12 cellular contexts compared by ENCODE assay signal in the genomic region with DNA sequence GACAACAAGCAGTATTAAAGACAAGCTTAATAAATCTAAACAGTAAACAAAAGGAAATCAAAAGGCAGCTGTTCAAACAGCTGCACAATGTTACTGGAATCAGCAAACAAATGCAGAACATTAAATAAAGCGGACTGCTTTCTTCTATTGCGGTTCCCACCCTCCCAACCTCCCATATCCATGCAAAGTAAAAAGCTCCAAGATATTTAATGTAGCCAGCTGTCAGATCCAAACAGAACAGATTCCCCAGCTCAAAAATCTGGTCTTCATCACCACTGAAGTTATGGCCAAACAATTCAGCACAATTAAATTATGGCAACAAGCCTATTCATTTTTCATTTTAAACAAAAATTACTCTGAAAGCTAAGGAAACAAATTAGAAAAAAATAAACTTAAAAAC.
DNase-seq lines count a peak whose midpoint lies in the region; TF ChIP-seq lines count a peak whose summit lies in the region.
"Had no signal": no experiment of that assay in that cellular context is flagged by ENCODE, and none has a peak within 500 bp of the region (broad histone marks: within the 10 kb centered on the region; RNA-seq: fewer than 3 reads in every experiment).

No MANE protein-coding gene starts in this region.

- intact Hi-C loops in stomach (cut with DNase I; ENCODE audit: low total_unique reads): no loop called here

- no peak overlapping the region for H2AFZ ChIP-seq in hepatocyte

- H4K20me1 ChIP-seq in hepatocyte (ENCODE audit: insufficient read depth, poor library complexity, severe bottlenecking): no peaks in the 10 kb centered on the region

- TF ChIP-seq CTCF in hepatocyte (IDR thresholded peaks at IDR 0.05; ENCODE audit: poor library complexity) (no peak), stomach (IDR thresholded peaks at IDR 0.05) (no peak), foreskin fibroblast (IDR thresholded peaks at IDR 0.05; ENCODE audit: low read depth, low read length) (no peak)

- H3K27me3 ChIP-seq in hepatocyte: no peaks in the 10 kb centered on the region
- H3K27me3 ChIP-seq in stomach: no peaks in the 10 kb centered on the region
- H3K27me3 ChIP-seq: ovary had no signal

- no peak overlapping the region for H3K4me3 ChIP-seq in hepatocyte
- H3K4me3 ChIP-seq in stomach: no peak overlapping the region
- H3K4me3 ChIP-seq in foreskin fibroblast (ENCODE audit: low read depth in 1 of 2, low read length in 2 of 2): no peak overlapping the region
- H3K4me3 ChIP-seq: ovary had no signal

- H3K27ac ChIP-seq in hepatocyte (peak overlapping the region; percentile 17), stomach (peak overlapping the region in 4 of 5 donors; percentile 44 to 71 (median 66))
- H3K27ac ChIP-seq: ovary had no signal

- DNase-seq in NCI-H1092 (lab: John Stamatoyannopoulos, UW): peak; percentile 35
- peak; percentile 52 to 58 for DNase-seq in SHP77 (lab: John Stamatoyannopoulos, UW)
- no peak for DNase-seq in hepatocyte (ENCODE audit: low spot score)
- DNase-seq in stomach: no peak
- DNase-seq in germinal center (ENCODE audit: low spot score): no peak
- DNase-seq in foreskin fibroblast: no peak
- no peak for DNase-seq in NCI-H82 (lab: John Stamatoyannopoulos, UW)
- DNase-seq: activated CD8-positive, alpha-beta memory T cell treated with anti-CD3 and anti-CD28 coated beads for 24 hours; amygdala; DMS 273 treated with DMSO at 0.1 percent for 48 hours; Kasumi-1 had no signal

- no peak for TF ChIP-seq POLR2A in stomach (IDR thresholded peaks at IDR 0.05)

- H3K79me2 ChIP-seq in hepatocyte: no peaks in the 10 kb centered on the region

- H3K9me3 ChIP-seq in hepatocyte (ENCODE audit: low read depth) (no peaks in the 10 kb centered on the region), stomach (no peaks in the 10 kb centered on the region)
- H3K9me3 ChIP-seq: ovary had no signal

- TF ChIP-seq EP300 in stomach (IDR thresholded peaks at IDR 0.05): no peak

- H3K36me3 ChIP-seq in hepatocyte (replicated peaks; ENCODE audit: insufficient read depth, low read depth): no peaks in the 10 kb centered on the region
- no peaks in the 10 kb centered on the region for H3K36me3 ChIP-seq in stomach
- H3K36me3 ChIP-seq: ovary had no signal

- WGBS in hepatocyte (ENCODE audit: low lambda C conversion rate, missing lambda C conversion rate): 27% methylated on average over 2 of the region's 2 CpGs
- 8 to 35% (median 23%) methylated on average over 2 of the region's 2 CpGs for WGBS in stomach, 5 donors

- no peaks in the 10 kb centered on the region for H3K9me2 ChIP-seq in hepatocyte (replicated peaks; ENCODE audit: insufficient read depth)

- H3K4me1 ChIP-seq in hepatocyte (ENCODE audit: insufficient read depth) (peaks cover 35% of the 10 kb centered on the region), stomach (peaks cover 35 to 63% (median 54%) of the 10 kb centered on the region in 4 donors)

- peak overlapping the region; percentile 37 for H3K4me2 ChIP-seq in hepatocyte

Comparison
In these comparisons a context has a peak if more than half of its experiments do, and no peak if none do; other contexts are left out.
1. DNase-seq: peak in NCI-H1092 (single experiment) and SHP77 (2 of 2); none in hepatocyte (single experiment), stomach (single experiment), germinal center (single experiment), foreskin fibroblast (0 of 2) and NCI-H82 (single experiment).